ENCODE assay signal across 31 cellular contexts in genomic region chr10:74093530-74094164, GRCh38.
"Had no signal": no experiment of that assay in that cellular context is flagged by ENCODE, and none has a peak within 500 bp of the region (broad histone marks: within the 10 kb centered on the region; RNA-seq: fewer than 3 reads in every experiment).

No MANE protein-coding gene starts in this region.

- ATAC-seq: activated CD8-positive, alpha-beta T cell treated with anti-CD3 and anti-CD28 coated beads, Interleukin-2, amount 10 ng/mL, durations not matched to agents 7 days and 5 days; activated naive CD4-positive, alpha-beta T cell treated with anti-CD3 and anti-CD28 coated beads, Interleukin-2, amount 50 U/mL, for 72 hours; activated naive CD8-positive, alpha-beta T cell treated with anti-CD3 and anti-CD28 coated beads, Interleukin-2, amount 50 U/mL, for 24 hours; body of pancreas; PC-3; T-helper 17 cell; WTC11 had no signal

- H3K4me3 Mint-ChIP-seq: activated CD8-positive, alpha-beta T cell treated with anti-CD3 and anti-CD28 coated beads, Interleukin-2, amount 10 ng/mL, durations not matched to agents 7 days and 5 days; activated naive CD8-positive, alpha-beta T cell treated with anti-CD3 and anti-CD28 coated beads, Interleukin-2, amount 50 U/mL, for 24 hours; IgD-negative memory B cell; T-helper 17 cell; WTC11 had no signal

- H3K27ac ChIP-seq: ascending aorta, body of pancreas, SJSA1 had no signal

- H3K27me3 Mint-ChIP-seq: activated naive CD8-positive, alpha-beta T cell treated with anti-CD3 and anti-CD28 coated beads, Interleukin-2, amount 50 U/mL, for 24 hours; IgD-negative memory B cell; T-helper 17 cell had no signal

- H3K4me1 Mint-ChIP-seq: activated naive CD8-positive, alpha-beta T cell treated with anti-CD3 and anti-CD28 coated beads, Interleukin-2, amount 50 U/mL, for 24 hours; WTC11 had no signal

- H3K27me3 ChIP-seq: ascending aorta, body of pancreas, SJSA1 had no signal

- FAIRE-seq: colon, RCC 7860 had no signal

- H3K36me3 Mint-ChIP-seq: activated naive CD4-positive, alpha-beta T cell treated with anti-CD3 and anti-CD28 coated beads, Interleukin-2, amount 50 U/mL, for 72 hours had no signal

- DNase-seq: activated CD4-positive, alpha-beta T cell treated with anti-CD3 and anti-CD28 coated beads for 48 hours; activated CD4-positive, alpha-beta T cell treated with anti-CD3 and anti-CD28 coated beads, Interleukin-2, amount 50 U/mL, for 4 hours; activated CD4-positive, CD25-positive, alpha-beta regulatory T cell treated with anti-CD3 and anti-CD28 coated beads, Interleukin-2, amount 50 U/mL, for 72 hours; activated CD8-positive, alpha-beta memory T cell treated with anti-CD3 and anti-CD28 coated beads, Interleukin-2, amount 50 U/mL, for 48 hours; activated CD8-positive, alpha-beta T cell treated with anti-CD3 and anti-CD28 coated beads, Interleukin-2, amount 10 ng/mL, durations not matched to agents 7 days and 5 days; activated effector memory CD4-positive, alpha-beta T cell treated with anti-CD3 and anti-CD28 coated beads, Interleukin-2, amount 50 U/mL, for 16 hours; activated naive CD4-positive, alpha-beta T cell treated with Interleukin-2 at 50 U/mL for 16 hours; activated naive CD8-positive, alpha-beta T cell treated with anti-CD3 and anti-CD28 coated beads, Interleukin-2, amount 50 U/mL, for 24 hours; activated T-cell treated with anti-CD3 and anti-CD28 coated beads, Interleukin-2, amount 50 U/mL, for 1 hour; amniotic stem cell; body of pancreas; Karpas-422; NCI-H1048; NCI-H187; NCI-H2081; NCI-H2171 treated with DMSO at 0.1 percent for 48 hours; NCI-H226; NCI-H510A; NCI-H526 treated with DMSO at 0.1 percent for 48 hours; NCI-H82; PC-3; SHP77; T-helper 17 cell; T-helper 9 cell had no signal

- H3K9me3 ChIP-seq: ascending aorta, body of pancreas, SJSA1 had no signal

- H3K9me3 Mint-ChIP-seq: activated naive CD4-positive, alpha-beta T cell treated with anti-CD3 and anti-CD28 coated beads, Interleukin-2, amount 50 U/mL, for 72 hours; activated naive CD8-positive, alpha-beta T cell treated with anti-CD3 and anti-CD28 coated beads, Interleukin-2, amount 50 U/mL, for 24 hours; IgD-negative memory B cell; WTC11 had no signal

- H3K4me1 ChIP-seq: ascending aorta, body of pancreas had no signal

- H3K27ac Mint-ChIP-seq: activated CD8-positive, alpha-beta T cell treated with anti-CD3 and anti-CD28 coated beads, Interleukin-2, amount 10 ng/mL, durations not matched to agents 7 days and 5 days; activated naive CD4-positive, alpha-beta T cell treated with anti-CD3 and anti-CD28 coated beads, Interleukin-2, amount 50 U/mL, for 72 hours; activated naive CD8-positive, alpha-beta T cell treated with anti-CD3 and anti-CD28 coated beads, Interleukin-2, amount 50 U/mL, for 24 hours; T-helper 17 cell had no signal

- H3K4me3 ChIP-seq: ascending aorta, body of pancreas, SJSA1 had no signal
